7 cellular contexts compared by ENCODE assay signal in genomic region chr19:32041681-32042292, GRCh38.
DNase-seq lines count a peak whose midpoint lies in the region; ATAC-seq and TF ChIP-seq lines count a peak whose summit lies in the region.

No MANE protein-coding gene starts in this region.

- no peak for TF ChIP-seq POLR2A in vagina (IDR thresholded peaks at IDR 0.05)

- H3K36me3 ChIP-seq in GM23338 (ENCODE audit: insufficient read depth) (no peaks in the 10 kb centered on the region), NT2/D1 (ENCODE audit: insufficient read depth, insufficient read length, low read length) (no peaks in the 10 kb centered on the region), muscle layer of colon (ENCODE audit: insufficient read depth, low read length) (no peaks in the 10 kb centered on the region), vagina (no peaks in the 10 kb centered on the region)

- no peaks in the 10 kb centered on the region for H3K9me3 ChIP-seq in NT2/D1 (ENCODE audit: insufficient read depth, low read length)
- H3K9me3 ChIP-seq in muscle layer of colon (ENCODE audit: low read length) = no peaks in the 10 kb centered on the region
- no peaks in the 10 kb centered on the region for H3K9me3 ChIP-seq in vagina

- no peaks in the 10 kb centered on the region for H3K9me3 Mint-ChIP-seq in GM23338
- H3K9me3 Mint-ChIP-seq in endothelial cell (ENCODE audit: unreplicated experiment) = no peaks in the 10 kb centered on the region
- H3K9me3 Mint-ChIP-seq in stimulated activated effector memory CD8-positive, alpha-beta T cell treated with anti-CD3 and anti-CD28 coated beads, Interleukin-12 subunit alpha, Interleukin-12 subunit beta, amount 100 ng/mL, for 72 hours = no peaks in the 10 kb centered on the region

- H3K4me2 ChIP-seq in GM23338 = peak overlapping the region; percentile 71

- H3K9ac ChIP-seq in NT2/D1 (ENCODE audit: insufficient read length, low read depth) (no peak overlapping the region), muscle layer of colon (ENCODE audit: low read length) (no peak overlapping the region)

- TF ChIP-seq CTCF in GM23338 (conservative IDR thresholded peaks at IDR 0.05; ENCODE audit: low read depth in 2 of 2) = peak; percentile 75 to 97
- peak; percentile 68 for TF ChIP-seq CTCF in endothelial cell (IDR thresholded peaks at IDR 0.05; ENCODE audit: unreplicated experiment)
- TF ChIP-seq CTCF in vagina (IDR thresholded peaks at IDR 0.05) = peak; percentile 28 to 77 (median 44)

- peaks cover 10% of the 10 kb centered on the region for H3K27me3 ChIP-seq in GM23338 (ENCODE audit: insufficient read depth)
- peaks cover 16% of the 10 kb centered on the region for H3K27me3 ChIP-seq in NT2/D1 (ENCODE audit: insufficient read depth, insufficient read length)
- no peaks in the 10 kb centered on the region for H3K27me3 ChIP-seq in muscle layer of colon (ENCODE audit: control insufficient read depth in 1 of 2, insufficient read depth in 2 of 2, low read length in 2 of 2)
- H3K27me3 ChIP-seq in vagina = peaks cover 3% of the 10 kb centered on the region

- H3K4me1 ChIP-seq in GM23338 (ENCODE audit: insufficient read depth) = peaks cover 2% of the 10 kb centered on the region
- no peaks in the 10 kb centered on the region for H3K4me1 ChIP-seq in NT2/D1 (ENCODE audit: insufficient read depth, insufficient read length)
- H3K4me1 ChIP-seq in muscle layer of colon (ENCODE audit: insufficient read depth, low read length) = peaks cover 40% of the 10 kb centered on the region
- H3K4me1 ChIP-seq in vagina = peaks cover 7% of the 10 kb centered on the region

- H2AFZ ChIP-seq in GM23338 = peak overlapping the region; percentile 87

- H3K79me2 ChIP-seq in GM23338 (replicated peaks; ENCODE audit: insufficient read depth) = no peaks in the 10 kb centered on the region

- peak; percentile 74 for DNase-seq in GM23338 (ENCODE audit: low spot score)
- peak; percentile 11 for DNase-seq in NT2/D1 (ENCODE audit: low read depth, low spot score)
- DNase-seq in endothelial cell (ENCODE audit: low spot score) = peak; percentile 72
- DNase-seq in vagina (ENCODE audit: extremely low spot score in 2 of 2) = no peak
- DNase-seq in stimulated activated effector memory CD8-positive, alpha-beta T cell treated with anti-CD3 and anti-CD28 coated beads, Interleukin-12 subunit alpha, Interleukin-12 subunit beta, amount 100 ng/mL, for 72 hours (ENCODE audit: low spot score in 2 of 2) = no peak

- H3K9me2 ChIP-seq in GM23338 (ENCODE audit: insufficient read depth) = no peaks in the 10 kb centered on the region

- peak overlapping the region; percentile 78 for H3K4me3 Mint-ChIP-seq in GM23338
- H3K4me3 Mint-ChIP-seq in endothelial cell (ENCODE audit: unreplicated experiment) = peak overlapping the region; percentile 84
- H3K4me3 Mint-ChIP-seq in stimulated activated effector memory CD8-positive, alpha-beta T cell treated with anti-CD3 and anti-CD28 coated beads, Interleukin-12 subunit alpha, Interleukin-12 subunit beta, amount 100 ng/mL, for 72 hours = no peak overlapping the region

- peak overlapping the region; percentile 50 for H3K4me3 ChIP-seq in GM23338
- no peak overlapping the region for H3K4me3 ChIP-seq in NT2/D1 (ENCODE audit: insufficient read length, low read depth)
- peak overlapping the region; percentile 48 to 49 for H3K4me3 ChIP-seq in muscle layer of colon (ENCODE audit: low read depth in 1 of 2, low read length in 2 of 2)
- H3K4me3 ChIP-seq in vagina = peak overlapping the region; percentile 18 to 24

- ATAC-seq in GM23338 = peak; percentile 75
- no peak for ATAC-seq in GM18520 (IDR thresholded peaks at IDR 0.05; ENCODE audit: unreplicated experiment)
- ATAC-seq in stimulated activated effector memory CD8-positive, alpha-beta T cell treated with anti-CD3 and anti-CD28 coated beads, Interleukin-12 subunit alpha, Interleukin-12 subunit beta, amount 100 ng/mL, for 72 hours = no peak

- H3K27me3 Mint-ChIP-seq in GM23338 (ENCODE audit: insufficient read depth, low read depth, poor library complexity) = peaks cover 3% of the 10 kb centered on the region
- peaks cover 3% of the 10 kb centered on the region for H3K27me3 Mint-ChIP-seq in endothelial cell (ENCODE audit: unreplicated experiment)

- intact Hi-C loops in vagina (cut with DNase I) = no loop called here

- H3K27ac ChIP-seq in GM23338 (ENCODE audit: low read depth) (no peak overlapping the region), muscle layer of colon (ENCODE audit: low read depth, low read length) (no peak overlapping the region), vagina (no peak overlapping the region)

- H3K4me1 Mint-ChIP-seq in GM23338 (peaks cover 26% of the 10 kb centered on the region), endothelial cell (ENCODE audit: unreplicated experiment) (peaks cover 3% of the 10 kb centered on the region)
- H3K4me1 Mint-ChIP-seq in stimulated activated effector memory CD8-positive, alpha-beta T cell treated with anti-CD3 and anti-CD28 coated beads, Interleukin-12 subunit alpha, Interleukin-12 subunit beta, amount 100 ng/mL, for 72 hours = no peaks in the 10 kb centered on the region

- H3K36me3 Mint-ChIP-seq in GM23338 (ENCODE audit: low read depth) (no peaks in the 10 kb centered on the region), endothelial cell (ENCODE audit: low read depth, unreplicated experiment) (no peaks in the 10 kb centered on the region)
- no peaks in the 10 kb centered on the region for H3K36me3 Mint-ChIP-seq in stimulated activated effector memory CD8-positive, alpha-beta T cell treated with anti-CD3 and anti-CD28 coated beads, Interleukin-12 subunit alpha, Interleukin-12 subunit beta, amount 100 ng/mL, for 72 hours

- no peaks in the 10 kb centered on the region for H3F3A ChIP-seq in GM23338 (replicated peaks; ENCODE audit: low read depth)

- no peaks in the 10 kb centered on the region for H4K20me1 ChIP-seq in GM23338 (replicated peaks; ENCODE audit: insufficient read depth)

- H3K27ac Mint-ChIP-seq in GM23338 (no peak overlapping the region), endothelial cell (ENCODE audit: unreplicated experiment) (no peak overlapping the region)
- no peak overlapping the region for H3K27ac Mint-ChIP-seq in stimulated activated effector memory CD8-positive, alpha-beta T cell treated with anti-CD3 and anti-CD28 coated beads, Interleukin-12 subunit alpha, Interleukin-12 subunit beta, amount 100 ng/mL, for 72 hours

TF ChIP-seq in GM23338, 12 proteins besides CTCF, POLR2A, EP300 and RAD21 (continues in another document):
- TF ChIP-seq NANOG (IDR thresholded peaks at IDR 0.05; ENCODE audit: borderline replicate concordance) = no peak
- no peak for TF ChIP-seq REST (IDR thresholded peaks at IDR 0.05; ENCODE audit: unreplicated experiment)
- no peak for TF ChIP-seq STAT1 (IDR thresholded peaks at IDR 0.05; ENCODE audit: unreplicated experiment)
- TF ChIP-seq EZH2phosphoT487 (IDR thresholded peaks at IDR 0.05; ENCODE audit: unreplicated experiment) = no peak
- no peak for TF ChIP-seq JUNB (IDR thresholded peaks at IDR 0.05; ENCODE audit: unreplicated experiment)
- no peak for TF ChIP-seq CREB1 (CRISPR knock-in tag; IDR thresholded peaks at IDR 0.05; ENCODE audit: low read depth)
- TF ChIP-seq EZH2 (IDR thresholded peaks at IDR 0.05; ENCODE audit: low read depth, unreplicated experiment) = no peak

Comparison
In these comparisons a context has a peak if more than half of its experiments do, and no peak if none do; other contexts are left out.
1. DNase-seq: peak in GM23338 (single experiment), NT2/D1 (single experiment) and endothelial cell (single experiment); none in vagina (0 of 2) and stimulated activated effector memory CD8-positive, alpha-beta T cell treated with anti-CD3 and anti-CD28 coated beads, Interleukin-12 subunit alpha, Interleukin-12 subunit beta, amount 100 ng/mL, for 72 hours (0 of 2).
2. Peak in every context shown above with its lines, with median percentiles within 50 percentile points of each other: CTCF ChIP-seq.